38 cellular contexts compared by ENCODE assay signal in genomic region chr4:19128176-19128575, GRCh38.
"Had no signal": no experiment of that assay in that cellular context is flagged by ENCODE, and none has a peak within 500 bp of the region (broad histone marks: within the 10 kb centered on the region; RNA-seq: fewer than 3 reads in every experiment).

No MANE protein-coding gene starts in this region.

- H3K4me1 Mint-ChIP-seq: activated naive CD4-positive, alpha-beta T cell treated with anti-CD3 and anti-CD28 coated beads, Interleukin-2, amount 50 U/mL, for 24 hours; activated naive CD8-positive, alpha-beta T cell treated with anti-CD3 and anti-CD28 coated beads for 36 hours; activated naive CD8-positive, alpha-beta T cell treated with anti-CD3 and anti-CD28 coated beads, Interleukin-2, amount 10 ng/mL, durations not matched to agents 7 days and 5 days; activated naive CD8-positive, alpha-beta T cell treated with anti-CD3 and anti-CD28 coated beads, Interleukin-2, amount 50 U/mL, for 24 hours; activated T-helper 17 cell treated with anti-CD3 and anti-CD28 coated beads, Interleukin-2, amount 50 U/mL, for 72 hours; brain; central memory CD8-positive, alpha-beta T cell had no signal

- ATAC-seq: activated naive CD4-positive, alpha-beta T cell treated with anti-CD3 and anti-CD28 coated beads, Interleukin-2, amount 50 U/mL, for 72 hours; activated naive CD8-positive, alpha-beta T cell treated with anti-CD3 and anti-CD28 coated beads, Interleukin-2, amount 50 U/mL, for 24 hours; activated T-cell treated with anti-CD3 and anti-CD28 coated beads, Interleukin-2, amount 50 U/mL, for 4 hours; activated T-cell treated with anti-CD3 and anti-CD28 coated beads, Interleukin-2, amount 50 U/mL, for 72 hours; activated T-helper 17 cell treated with anti-CD3 and anti-CD28 coated beads, Interleukin-2, amount 50 U/mL, for 72 hours; body of pancreas had no signal

- H3K36me3 Mint-ChIP-seq: activated naive CD4-positive, alpha-beta T cell treated with anti-CD3 and anti-CD28 coated beads, Interleukin-2, amount 50 U/mL, for 24 hours; activated naive CD8-positive, alpha-beta T cell; activated naive CD8-positive, alpha-beta T cell treated with anti-CD3 and anti-CD28 coated beads for 36 hours; activated naive CD8-positive, alpha-beta T cell treated with anti-CD3 and anti-CD28 coated beads, Interleukin-2, amount 10 ng/mL, durations not matched to agents 7 days and 5 days; brain had no signal

- H3K4me1 ChIP-seq: adrenal gland, ascending aorta, body of pancreas, breast epithelium had no signal

- DNase-seq: activated effector memory CD4-positive, alpha-beta T cell treated with anti-CD3 and anti-CD28 coated beads, Interleukin-2, amount 50 U/mL, for 16 hours; activated effector memory CD4-positive, alpha-beta T cell treated with Interleukin-2 at 50 U/mL for 16 hours; activated gamma-delta T cell; activated gamma-delta T cell treated with Interleukin-2 at 50 U/mL for 16 hours; activated naive CD4-positive, alpha-beta T cell; activated naive CD4-positive, alpha-beta T cell treated with anti-CD3 and anti-CD28 coated beads for 36 hours; activated naive CD4-positive, alpha-beta T cell treated with anti-CD3 and anti-CD28 coated beads, Interleukin-2, amount 50 U/mL, for 16 hours; activated naive CD4-positive, alpha-beta T cell treated with Interleukin-2 at 50 U/mL for 16 hours; activated naive CD8-positive, alpha-beta T cell treated with anti-CD3 and anti-CD28 coated beads for 36 hours; activated naive CD8-positive, alpha-beta T cell treated with anti-CD3 and anti-CD28 coated beads, Interleukin-2, amount 10 ng/mL, durations not matched to agents 7 days and 5 days; activated naive CD8-positive, alpha-beta T cell treated with anti-CD3 and anti-CD28 coated beads, Interleukin-2, amount 50 U/mL, for 24 hours; activated T-cell treated with anti-CD3 and anti-CD28 coated beads, Interleukin-2, amount 50 U/mL, for 24 hours; activated T-cell treated with anti-CD3 and anti-CD28 coated beads, Interleukin-2, amount 50 U/mL, for 4 hours; activated T-cell treated with anti-CD3 and anti-CD28 coated beads, Interleukin-2, amount 50 U/mL, for 48 hours; activated T-cell treated with anti-CD3 and anti-CD28 coated beads, Interleukin-2, amount 50 U/mL, for 72 hours; adrenal gland; amniotic stem cell; amygdala; anterior cingulate cortex; aorta; body of pancreas; brain microvascular endothelial cell; caudate nucleus; central memory CD4-positive, alpha-beta T cell; cerebellar nuclear complex had no signal

- H3K27ac ChIP-seq: adrenal gland, ascending aorta, body of pancreas, brain microvascular endothelial cell, breast epithelium, cardiac muscle cell had no signal

- H3K36me3 ChIP-seq: adrenal gland, ascending aorta, brain microvascular endothelial cell, breast epithelium, cardiac muscle cell had no signal

- H3K9me3 ChIP-seq: adrenal gland, ascending aorta, body of pancreas, breast epithelium had no signal

- H3K27ac Mint-ChIP-seq: activated naive CD4-positive, alpha-beta T cell treated with anti-CD3 and anti-CD28 coated beads for 36 hours; activated naive CD4-positive, alpha-beta T cell treated with anti-CD3 and anti-CD28 coated beads, Interleukin-2, amount 50 U/mL, for 24 hours; activated naive CD4-positive, alpha-beta T cell treated with anti-CD3 and anti-CD28 coated beads, Interleukin-2, amount 50 U/mL, for 72 hours; activated naive CD8-positive, alpha-beta T cell; activated naive CD8-positive, alpha-beta T cell treated with anti-CD3 and anti-CD28 coated beads for 36 hours; activated naive CD8-positive, alpha-beta T cell treated with anti-CD3 and anti-CD28 coated beads, Interleukin-2, amount 10 ng/mL, durations not matched to agents 7 days and 5 days; activated naive CD8-positive, alpha-beta T cell treated with anti-CD3 and anti-CD28 coated beads, Interleukin-2, amount 50 U/mL, for 24 hours; activated T-cell treated with anti-CD3 and anti-CD28 coated beads, Interleukin-2, amount 50 U/mL, for 24 hours; activated T-cell treated with anti-CD3 and anti-CD28 coated beads, Interleukin-2, amount 50 U/mL, for 72 hours; activated T-helper 1 cell treated with anti-CD3 and anti-CD28 coated beads, Interleukin-12 subunit alpha, Interleukin-12 subunit beta, Interleukin-2, Interleukin-4 antibody, amounts not matched to agents 30 ng/mL and 10 ng/mL and 1 ng/mL, durations not matched to agents 14 hours and 24 hours and 36 hours; activated T-helper 17 cell treated with anti-CD3 and anti-CD28 coated beads, Interleukin-2, amount 50 U/mL, for 72 hours; activated T-helper 2 cell treated with anti-CD3 and anti-CD28 coated beads, Interferon-gamma antibody, Interleukin-2, Interleukin-4, amounts not matched to agents 10 μg/mL and 5 μg/mL and 100 μg/mL, durations not matched to agents 14 hours and 24 hours and 36 hours; brain had no signal

- H3K27me3 Mint-ChIP-seq: activated naive CD4-positive, alpha-beta T cell treated with anti-CD3 and anti-CD28 coated beads, Interleukin-2, amount 50 U/mL, for 24 hours; activated naive CD8-positive, alpha-beta T cell; activated naive CD8-positive, alpha-beta T cell treated with anti-CD3 and anti-CD28 coated beads for 36 hours; activated naive CD8-positive, alpha-beta T cell treated with anti-CD3 and anti-CD28 coated beads, Interleukin-2, amount 10 ng/mL, durations not matched to agents 7 days and 5 days; activated naive CD8-positive, alpha-beta T cell treated with anti-CD3 and anti-CD28 coated beads, Interleukin-2, amount 50 U/mL, for 24 hours; activated T-cell treated with anti-CD3 and anti-CD28 coated beads, Interleukin-2, amount 50 U/mL, for 24 hours; activated T-helper 17 cell treated with anti-CD3 and anti-CD28 coated beads, Interleukin-2, amount 50 U/mL, for 72 hours; central memory CD8-positive, alpha-beta T cell had no signal

- H3K4me3 Mint-ChIP-seq: activated naive CD4-positive, alpha-beta T cell treated with anti-CD3 and anti-CD28 coated beads for 36 hours; activated naive CD4-positive, alpha-beta T cell treated with anti-CD3 and anti-CD28 coated beads, Interleukin-2, amount 50 U/mL, for 24 hours; activated naive CD8-positive, alpha-beta T cell; activated naive CD8-positive, alpha-beta T cell treated with anti-CD3 and anti-CD28 coated beads for 36 hours; activated naive CD8-positive, alpha-beta T cell treated with anti-CD3 and anti-CD28 coated beads, Interleukin-2, amount 10 ng/mL, durations not matched to agents 7 days and 5 days; activated naive CD8-positive, alpha-beta T cell treated with anti-CD3 and anti-CD28 coated beads, Interleukin-2, amount 50 U/mL, for 24 hours; activated T-cell treated with anti-CD3 and anti-CD28 coated beads, Interleukin-2, amount 50 U/mL, for 24 hours; activated T-cell treated with anti-CD3 and anti-CD28 coated beads, Interleukin-2, amount 50 U/mL, for 4 hours; activated T-cell treated with anti-CD3 and anti-CD28 coated beads, Interleukin-2, amount 50 U/mL, for 72 hours; activated T-helper 1 cell treated with anti-CD3 and anti-CD28 coated beads, Interleukin-12 subunit alpha, Interleukin-12 subunit beta, Interleukin-2, Interleukin-4 antibody, amounts not matched to agents 30 ng/mL and 10 ng/mL and 1 ng/mL, durations not matched to agents 14 hours and 24 hours and 36 hours; activated T-helper 17 cell treated with anti-CD3 and anti-CD28 coated beads, Interleukin-2, amount 50 U/mL, for 72 hours; brain; central memory CD8-positive, alpha-beta T cell had no signal

- H3K9me3 Mint-ChIP-seq: brain had no signal

- FAIRE-seq: astrocyte, bronchial epithelial cell had no signal

- H3K27me3 ChIP-seq: adrenal gland, ascending aorta, body of pancreas, brain microvascular endothelial cell, breast epithelium, cardiac muscle cell had no signal

- H3K4me3 ChIP-seq: adrenal gland, ascending aorta, body of pancreas, breast epithelium, cardiac muscle cell had no signal
